Comparison of ENCODE assay signal across 11 cellular contexts in genomic region chr14:90087433-90087832, GRCh38. TPM values are rescaled to one million over a fixed set of nuclear protein-coding genes. Genes with fewer than 3 reads are reported as not detected.
A peak's percentile ranks its signal among the peaks of the same experiment; 100 is the strongest.
DNase-seq lines count a peak whose midpoint lies in the region; ATAC-seq and TF ChIP-seq lines count a peak whose summit lies in the region.
"Had no signal": no experiment of that assay in that cellular context is flagged by ENCODE, and none has a peak within 500 bp of the region (broad histone marks: within the 10 kb centered on the region; RNA-seq: fewer than 3 reads in every experiment).

No MANE protein-coding gene starts in this region.

- no peak overlapping the region for H3K4me2 ChIP-seq in hepatocyte

- CTCF ChIA-PET in AG04450 (lab: Charles Lee), result no interaction called here

- H3K27ac ChIP-seq in AG04450 (ENCODE audit: low read depth, low read length) (no peak overlapping the region), liver (ENCODE audit: low read depth in 1 of 2, low read length in 2 of 2) (no peak overlapping the region), hepatocyte (no peak overlapping the region)
- H3K27ac ChIP-seq: C4-2B, prostate gland, SJSA1 had no signal

- no peak overlapping the region for H3K9ac ChIP-seq in liver (ENCODE audit: low read depth in 1 of 2, low read length in 2 of 2)

- TF ChIP-seq CTCF in AG04450 (IDR thresholded peaks at IDR 0.05; ENCODE audit: low read depth, low read length) (no peak), liver (IDR thresholded peaks at IDR 0.05; ENCODE audit: low read depth, low read length, missing input control) (no peak), hepatocyte (IDR thresholded peaks at IDR 0.05; ENCODE audit: poor library complexity) (no peak)

- H3K4me3 ChIP-seq in AG04450 (ENCODE audit: low read depth, low read length), result no peak overlapping the region
- H3K4me3 ChIP-seq in liver (ENCODE audit: low read depth in 1 of 3, low read length in 3 of 3), result no peak overlapping the region
- H3K4me3 ChIP-seq in hepatocyte, result no peak overlapping the region
- H3K4me3 ChIP-seq: prostate gland, SJSA1 had no signal

- POLR2A ChIA-PET in AG04450 (lab: Yijun Ruan, JAX), result no interaction called here

- H3K9me2 ChIP-seq in hepatocyte (replicated peaks; ENCODE audit: insufficient read depth), result no peaks in the 10 kb centered on the region

- no peak for TF ChIP-seq RAD21 in liver (IDR thresholded peaks at IDR 0.05)

- no peaks in the 10 kb centered on the region for H3K4me1 ChIP-seq in liver (ENCODE audit: control insufficient read depth in 4 of 4, insufficient read depth in 4 of 4, low read length in 3 of 4)
- H3K4me1 ChIP-seq in hepatocyte (ENCODE audit: insufficient read depth), result no peaks in the 10 kb centered on the region
- H3K4me1 ChIP-seq: prostate gland, SJSA1 had no signal

- no peaks in the 10 kb centered on the region for H3K79me2 ChIP-seq in hepatocyte

- peak; percentile 13 for DNase-seq in AG04450 (ENCODE audit: low read depth, low spot score)
- DNase-seq in KG1 (lab: John Stamatoyannopoulos, UW), result peak; percentile 7
- peak; percentile 26 for DNase-seq in astrocyte of the hippocampus (ENCODE audit: low read depth, low spot score)
- DNase-seq in hepatocyte (ENCODE audit: low spot score), result no peak
- no peak for DNase-seq in amniotic stem cell (lab: John Stamatoyannopoulos, UW)

- H3K9me3 ChIP-seq in AG04450 (ENCODE audit: control insufficient read depth, insufficient read depth, low read length) (no peaks in the 10 kb centered on the region), liver (ENCODE audit: control insufficient read depth in 4 of 4, low read length in 3 of 4) (peaks cover 0 to 2% (median 0%) of the 10 kb centered on the region in 4 donors), hepatocyte (ENCODE audit: low read depth) (no peaks in the 10 kb centered on the region)
- H3K9me3 ChIP-seq: prostate gland, SJSA1 had no signal

- H3K36me3 ChIP-seq in liver (ENCODE audit: control insufficient read depth in 4 of 4, insufficient read depth in 3 of 4, low read depth in 1 of 4, low read length in 3 of 4) (no peaks in the 10 kb centered on the region), hepatocyte (replicated peaks; ENCODE audit: insufficient read depth, low read depth) (no peaks in the 10 kb centered on the region)
- H3K36me3 ChIP-seq: prostate gland, SJSA1 had no signal

- no peak for ATAC-seq in GM19397 (IDR thresholded peaks at IDR 0.05; ENCODE audit: unreplicated experiment)
- ATAC-seq in GM19463 (IDR thresholded peaks at IDR 0.05; ENCODE audit: unreplicated experiment), result no peak

- H2AFZ ChIP-seq in hepatocyte, result no peak overlapping the region

- no peaks in the 10 kb centered on the region for H4K20me1 ChIP-seq in hepatocyte (ENCODE audit: insufficient read depth, poor library complexity, severe bottlenecking)

- peaks cover 2% of the 10 kb centered on the region for H3K27me3 ChIP-seq in AG04450 (ENCODE audit: control insufficient read depth, insufficient read depth, low read length)
- H3K27me3 ChIP-seq in liver (ENCODE audit: control insufficient read depth in 4 of 4, insufficient read depth in 4 of 4, low read length in 3 of 4), result no peaks in the 10 kb centered on the region
- no peaks in the 10 kb centered on the region for H3K27me3 ChIP-seq in hepatocyte

- WGBS in liver, result 44% methylated on average over 6 of the region's 6 CpGs
- 92% methylated on average over 6 of the region's 6 CpGs for WGBS in hepatocyte (ENCODE audit: low lambda C conversion rate, missing lambda C conversion rate)

TF ChIP-seq in liver, 16 proteins besides CTCF, POLR2A, EP300 and RAD21:
- TF ChIP-seq HNF4G (IDR thresholded peaks at IDR 0.05) (peak; percentile 6), JUND (IDR thresholded peaks at IDR 0.05) (peak in 1 of 2 donors; percentile 64), FOXA2 (IDR thresholded peaks at IDR 0.05) (no peak), NR2F2 (IDR thresholded peaks at IDR 0.05) (no peak), RXRA (IDR thresholded peaks at IDR 0.05) (peak in 1 of 2 donors; percentile 66), GABPA (IDR thresholded peaks at IDR 0.05 in 1 of 2, conservative IDR thresholded peaks at IDR 0.05 in 1 of 2) (no peak), ATF3 (IDR thresholded peaks at IDR 0.05) (no peak), MAX (IDR thresholded peaks at IDR 0.05) (no peak), FOXA1 (IDR thresholded peaks at IDR 0.05) (no peak), REST (IDR thresholded peaks at IDR 0.05) (peak; percentile 21), HNF4A (conservative IDR thresholded peaks at IDR 0.05) (peak; percentile 27 to 67), SP1 (IDR thresholded peaks at IDR 0.05) (peak; percentile 25), ZBTB33 (IDR thresholded peaks at IDR 0.05) (no peak), EGR1 (IDR thresholded peaks at IDR 0.05; ENCODE audit: low read depth in 2 of 2) (no peak), YY1 (IDR thresholded peaks at IDR 0.05) (peak; percentile 70)

RNA-seq across cellular contexts. Expression of gene KCNK13, which starts 25.6 kb away (rescaled TPM):
- polyA plus RNA-seq in AG04450 (2011; rRNA removed), result not detected in 2 replicates
- not detected in 2 replicates for polyA minus RNA-seq in AG04450 (2011; rRNA and poly(A)+ RNA removed)
- total RNA-seq in liver, result under 1 TPM; 0.25 to 0.61 TPM
- under 1 TPM in 1 of 2 donors, not detected in 1; 0.38 TPM for polyA plus RNA-seq in liver
- 0.28 and 0.47 TPM in 2 replicates for total RNA-seq in hepatocyte
- 0.15 and 0.58 TPM in 2 replicates for polyA plus RNA-seq in hepatocyte

Comparison
In these comparisons a context has a peak if more than half of its experiments do, and no peak if none do; other contexts are left out.
1. DNase-seq: peak in AG04450 (single experiment), KG1 (single experiment) and astrocyte of the hippocampus (single experiment); none in hepatocyte (single experiment) and amniotic stem cell (single experiment).